In genomic region chr3:81758771-81759170, GRCh38 we compare ENCODE assay signal across 7 cellular contexts. TPM values are rescaled to one million over a fixed set of nuclear protein-coding genes. Genes with fewer than 3 reads are reported as not detected.
A peak's percentile ranks its signal among the peaks of the same experiment; 100 is the strongest.
DNase-seq lines count a peak whose midpoint lies in the region; ATAC-seq, FAIRE-seq and TF ChIP-seq lines count a peak whose summit lies in the region.
"Not testable (repeated sequence)": the region's sequence is repeated elsewhere in the genome, so short reads cannot be mapped to it uniquely, and the experiment has no call there.

No MANE protein-coding gene starts in this region.

- H3K4me1 ChIP-seq in SJSA1 (replicated peaks) (peaks cover 26% of the 10 kb centered on the region), adipocyte (ENCODE audit: control insufficient read depth, insufficient read depth, low read length) (peaks cover 58% of the 10 kb centered on the region), heart left ventricle (peaks cover 0 to 63% (median 42%) of the 10 kb centered on the region in 12 donors), neutrophil (ENCODE audit: control insufficient read depth in 1 of 2, insufficient read depth in 1 of 2, low read depth in 1 of 2, low read length in 1 of 2) (peaks cover 41 to 46% of the 10 kb centered on the region in 2 experiments), stomach (peaks cover 5 to 41% (median 19%) of the 10 kb centered on the region in 4 donors)

- not testable (repeated sequence) for ATAC-seq in heart left ventricle

- peak overlapping the region; percentile 95 for H3K9ac ChIP-seq in adipocyte (ENCODE audit: low read length)

- TF ChIP-seq CTCF in coronary artery (IDR thresholded peaks at IDR 0.05); heart left ventricle (IDR thresholded peaks at IDR 0.05); neutrophil (IDR thresholded peaks at IDR 0.05); stomach (IDR thresholded peaks at IDR 0.05): not testable (repeated sequence)

- peak; percentile 54 for FAIRE-seq in GM12892 (lab: Jason Lieb, UNC)

- H3K9me3 ChIP-seq in SJSA1 (replicated peaks); adipocyte (ENCODE audit: control insufficient read depth, low read length); neutrophil; stomach: not testable (repeated sequence)
- peaks cover 0 to 13% (median 0%) of the 10 kb centered on the region in 12 donors for H3K9me3 ChIP-seq in heart left ventricle

- H3K4me3 ChIP-seq in SJSA1; neutrophil (ENCODE audit: low read depth in 1 of 2, low read length in 1 of 2); stomach: not testable (repeated sequence)
- H3K4me3 ChIP-seq in adipocyte (ENCODE audit: low read length) (peak overlapping the region; percentile 92), coronary artery (peak overlapping the region; percentile 82), heart left ventricle (peak overlapping the region in 1 of 12 donors; percentile 69)

- not testable (repeated sequence) for DNase-seq in GM12892 (ENCODE audit: insufficient read length); SJSA1 (ENCODE audit: low read depth in 1 of 2, low spot score in 2 of 2); adipocyte (ENCODE audit: low read depth); coronary artery (ENCODE audit: low spot score); heart left ventricle; stomach

- intact Hi-C loops in heart left ventricle (cut with DNase I) = loop anchor here in 4 of 10 donors (5.0 to 10.0 kb wide), 4 partner anchors 46 to 376 kb away; no protein-coding TSS in a partner anchor
- intact Hi-C loops in stomach (cut with DNase I; ENCODE audit: low total_unique reads) = not testable (repeated sequence)

- peak overlapping the region; percentile 13; the same call in 1 of the 2 replicates for H3K27ac ChIP-seq in SJSA1
- peak overlapping the region; percentile 95 to 97 for H3K27ac ChIP-seq in coronary artery
- H3K27ac ChIP-seq in heart left ventricle = peak overlapping the region in 11 of 12 donors; percentile 91 to 100 (median 98)
- H3K27ac ChIP-seq in neutrophil = peak overlapping the region; percentile 98
- H3K27ac ChIP-seq in stomach = peak overlapping the region in 3 of 5 donors; percentile 29 to 98 (median 44)

- not testable (repeated sequence) for TF ChIP-seq EP300 in stomach (IDR thresholded peaks at IDR 0.05)

- WGBS in heart left ventricle, 4 donors = 87 to 96% (median 91%) methylated on average over 4 of the region's 4 CpGs
- 96 to 99% (median 98%) methylated on average over 4 of the region's 4 CpGs for WGBS in stomach, 5 donors

- H3K36me3 ChIP-seq in SJSA1 (peaks cover 16% of the 10 kb centered on the region), adipocyte (ENCODE audit: control insufficient read depth, insufficient read depth, low read length, severe bottlenecking) (peaks cover 38% of the 10 kb centered on the region), heart left ventricle (peaks cover 0 to 24% (median 0%) of the 10 kb centered on the region in 9 donors)
- H3K36me3 ChIP-seq in neutrophil, stomach: not testable (repeated sequence)

- TF ChIP-seq POLR2A in GM12892 (IDR thresholded peaks at IDR 0.05; ENCODE audit: low read depth, low read length); heart left ventricle (IDR thresholded peaks at IDR 0.05); stomach (IDR thresholded peaks at IDR 0.05): not testable (repeated sequence)

- not testable (repeated sequence) for H3K27me3 ChIP-seq in SJSA1 (replicated peaks); adipocyte (replicated peaks; ENCODE audit: control insufficient read depth, insufficient read depth, low read length); heart left ventricle; neutrophil; stomach

RNA-seq across cellular contexts. Expression of gene GBE1, which starts 2.7 kb away (rescaled TPM):
- polyA plus RNA-seq in GM12892 (2012; ENCODE audit: missing spikeins) = 145 TPM
- 52.0 and 72.1 TPM in 2 replicates for total RNA-seq in SJSA1 (2014; rRNA removed; shearing (Covaris generic))
- total RNA-seq in heart left ventricle (100 to 1,000 TPM in 4 of 9 donors, 10 to 100 TPM in 5; 54.5 to 197 (median 95.9) TPM), stomach (10 to 100 TPM in 3 of 5 donors, 1 to 10 TPM in 2; 8.2 to 57.1 (median 11.2) TPM)
- polyA plus RNA-seq in heart left ventricle (100 to 1,000 TPM in 1 of 2 donors, 10 to 100 TPM in 1; 32.3 to 204 TPM), stomach (10 to 100 TPM; 11.2 to 13.9 (median 11.9) TPM)

Comparison
In these comparisons a context has a peak if more than half of its experiments do, and no peak if none do; other contexts are left out.
1. H3K27ac ChIP-seq: peak in every context shown above with its lines; median percentile 98 in heart left ventricle; 98 in neutrophil; 96 in coronary artery; 44 in stomach; 13 in SJSA1.